ENCODE assay signal across 15 cellular contexts in genomic region chr1:99943238-99943794, GRCh38. TPM values are rescaled to one million over a fixed set of nuclear protein-coding genes. Genes with fewer than 3 reads are reported as not detected.
DNase-seq lines count a peak whose midpoint lies in the region; ATAC-seq and TF ChIP-seq lines count a peak whose summit lies in the region.
"Had no signal": no experiment of that assay in that cellular context is flagged by ENCODE, and none has a peak within 500 bp of the region (broad histone marks: within the 10 kb centered on the region; RNA-seq: fewer than 3 reads in every experiment).

No MANE protein-coding gene starts in this region.

- H3K9me3 Mint-ChIP-seq in naive thymus-derived CD8-positive, alpha-beta T cell: no peaks in the 10 kb centered on the region
- H3K9me3 Mint-ChIP-seq: activated T-cell treated with anti-CD3 and anti-CD28 coated beads, Interleukin-2, amount 50 U/mL, for 4 hours; T-helper 1 cell treated with Interleukin-12 subunit alpha and Interleukin-12 subunit beta and Interleukin-4 antibody, amounts not matched to agents 30 μg/mL and 1 μg/mL, for 36 hours had no signal

- 49 to 62% methylated on average over 6 to 7 of the region's 7 CpGs for WGBS in esophagus squamous epithelium, 2 donors

- H3K36me3 ChIP-seq in cardiac muscle cell (no peaks in the 10 kb centered on the region), esophagus squamous epithelium (no peaks in the 10 kb centered on the region), subcutaneous abdominal adipose tissue (ENCODE audit: control insufficient read depth in 5 of 5, insufficient read depth in 5 of 5, low read length in 5 of 5) (no peaks in the 10 kb centered on the region)
- H3K36me3 ChIP-seq: upper lobe of left lung had no signal

- DNase-seq in cardiac muscle cell (ENCODE audit: low read depth in 1 of 2, low spot score in 1 of 2) (peak; percentile 1 to 82), Right ventricle myocardium superior (no peak), NCI-H524 treated with DMSO at 0.1 percent for 48 hours (lab: John Stamatoyannopoulos, UW) (peak; percentile 92), esophagus squamous epithelium (lab: John Stamatoyannopoulos, UW) (no peak), amygdala (lab: John Stamatoyannopoulos, UW) (no peak)
- DNase-seq in naive thymus-derived CD8-positive, alpha-beta T cell: no peak
- DNase-seq: activated T-cell treated with anti-CD3 and anti-CD28 coated beads, Interleukin-2, amount 50 U/mL, for 4 hours; AML-193; effector CD8-positive, alpha-beta T cell; KBM-7; stimulated activated CD4-positive, alpha-beta T cell treated with anti-CD3 and anti-CD28 coated beads, Interleukin-1b, Interleukin-23, amount 100 ng/mL, for 48 hours; upper lobe of left lung had no signal

- no peaks in the 10 kb centered on the region for H3K36me3 Mint-ChIP-seq in naive thymus-derived CD8-positive, alpha-beta T cell

- H3K4me3 Mint-ChIP-seq in naive thymus-derived CD8-positive, alpha-beta T cell: no peak overlapping the region
- H3K4me3 Mint-ChIP-seq: activated T-cell treated with anti-CD3 and anti-CD28 coated beads, Interleukin-2, amount 50 U/mL, for 4 hours; T-helper 1 cell treated with Interleukin-12 subunit alpha and Interleukin-12 subunit beta and Interleukin-4 antibody, amounts not matched to agents 30 μg/mL and 1 μg/mL, for 36 hours had no signal

- peak overlapping the region in 3 of 10 donors; percentile 3 to 31 (median 4) for H3K27ac Mint-ChIP-seq in naive thymus-derived CD8-positive, alpha-beta T cell
- H3K27ac Mint-ChIP-seq: T-helper 1 cell treated with Interleukin-12 subunit alpha and Interleukin-12 subunit beta and Interleukin-4 antibody, amounts not matched to agents 30 μg/mL and 1 μg/mL, for 36 hours had no signal

- TF ChIP-seq CTCF in cardiac muscle cell (IDR thresholded peaks at IDR 0.05; ENCODE audit: low read depth, low read length) (no peak), esophagus squamous epithelium (IDR thresholded peaks at IDR 0.05) (no peak)

- H3K4me1 Mint-ChIP-seq in naive thymus-derived CD8-positive, alpha-beta T cell: no peaks in the 10 kb centered on the region

- H3K27ac ChIP-seq in cardiac muscle cell: peak overlapping the region; percentile 57
- H3K27ac ChIP-seq in esophagus squamous epithelium: peak overlapping the region in 3 of 4 donors; percentile 17 to 56 (median 19)
- no peak overlapping the region for H3K27ac ChIP-seq in subcutaneous abdominal adipose tissue (ENCODE audit: low read depth, low read length)
- H3K27ac ChIP-seq: upper lobe of left lung had no signal

- no peaks in the 10 kb centered on the region for H3K27me3 ChIP-seq in cardiac muscle cell
- H3K27me3 ChIP-seq in esophagus squamous epithelium: no peaks in the 10 kb centered on the region
- H3K27me3 ChIP-seq in subcutaneous abdominal adipose tissue (ENCODE audit: control insufficient read depth in 5 of 5, insufficient read depth in 4 of 5, low read length in 5 of 5): no peaks in the 10 kb centered on the region
- H3K27me3 ChIP-seq: upper lobe of left lung had no signal

- POLR2A ChIA-PET in naive thymus-derived CD8-positive, alpha-beta T cell (lab: Charles Lee): no interaction called here

- no peaks in the 10 kb centered on the region for H3K27me3 Mint-ChIP-seq in naive thymus-derived CD8-positive, alpha-beta T cell

- H3K4me3 ChIP-seq in cardiac muscle cell (no peak overlapping the region), esophagus squamous epithelium (no peak overlapping the region), subcutaneous abdominal adipose tissue (ENCODE audit: low read depth in 1 of 5, low read length in 5 of 5) (peak overlapping the region in 3 of 5 donors; percentile 2 to 32 (median 28))
- H3K4me3 ChIP-seq: upper lobe of left lung had no signal

- H3K9me3 ChIP-seq in cardiac muscle cell (ENCODE audit: low read depth) (no peaks in the 10 kb centered on the region), esophagus squamous epithelium (no peaks in the 10 kb centered on the region), subcutaneous abdominal adipose tissue (ENCODE audit: control insufficient read depth in 5 of 5, low read length in 5 of 5) (no peaks in the 10 kb centered on the region)
- H3K9me3 ChIP-seq: upper lobe of left lung had no signal

- intact Hi-C loops in Right ventricle myocardium superior (cut with DNase I): no loop called here
- intact Hi-C loops in esophagus squamous epithelium (cut with DNase I): no loop called here

- peaks cover 10% of the 10 kb centered on the region for H3K4me1 ChIP-seq in cardiac muscle cell (ENCODE audit: low read depth)
- peaks cover 0 to 8% (median 0%) of the 10 kb centered on the region in 3 donors for H3K4me1 ChIP-seq in esophagus squamous epithelium
- H3K4me1 ChIP-seq in subcutaneous abdominal adipose tissue (ENCODE audit: control insufficient read depth in 5 of 5, insufficient read depth in 5 of 5, low read length in 5 of 5): peaks cover 0 to 16% (median 14%) of the 10 kb centered on the region in 5 donors
- H3K4me1 ChIP-seq: upper lobe of left lung had no signal

- no peak for ATAC-seq in Right ventricle myocardium superior (ENCODE audit: poor library complexity)
- no peak for ATAC-seq in naive thymus-derived CD8-positive, alpha-beta T cell
- ATAC-seq in HG03565 (IDR thresholded peaks at IDR 0.05; ENCODE audit: unreplicated experiment): no peak
- ATAC-seq: activated T-cell treated with anti-CD3 and anti-CD28 coated beads, Interleukin-2, amount 50 U/mL, for 4 hours had no signal

- H3K9ac ChIP-seq in subcutaneous abdominal adipose tissue (ENCODE audit: low read length in 5 of 5): no peak overlapping the region

- TF ChIP-seq POLR2A in esophagus squamous epithelium (IDR thresholded peaks at IDR 0.05): no peak

RNA-seq across cellular contexts. Expression of gene SLC35A3, which starts 26.5 kb away (rescaled TPM):
- total RNA-seq in cardiac muscle cell (7.7 and 12.1 TPM in 2 replicates), Right ventricle myocardium superior (7.7 TPM), esophagus squamous epithelium (10 to 100 TPM; 25.1 to 47.5 (median 28.9) TPM)
- polyA plus RNA-seq in cardiac muscle cell: 7.8 and 11.0 TPM in 2 replicates
- 10 to 100 TPM; 29.6 to 30.1 TPM for total RNA-seq in naive thymus-derived CD8-positive, alpha-beta T cell
- 10 to 100 TPM; 13.3 to 15.3 (median 15.1) TPM for polyA plus RNA-seq in naive thymus-derived CD8-positive, alpha-beta T cell

Comparison
In these comparisons a context has a peak if more than half of its experiments do, and no peak if none do; other contexts are left out.
1. DNase-seq: peak in cardiac muscle cell (2 of 2) and NCI-H524 treated with DMSO at 0.1 percent for 48 hours (single experiment); none in Right ventricle myocardium superior (single experiment), esophagus squamous epithelium (single experiment), naive thymus-derived CD8-positive, alpha-beta T cell (0 of 10) and amygdala (0 of 56).
2. H3K4me3 ChIP-seq: peak in subcutaneous abdominal adipose tissue (3 of 5); none in cardiac muscle cell (single experiment) and esophagus squamous epithelium (0 of 4).